Comparison of ENCODE assay signal across 21 cellular contexts in the genomic region with DNA sequence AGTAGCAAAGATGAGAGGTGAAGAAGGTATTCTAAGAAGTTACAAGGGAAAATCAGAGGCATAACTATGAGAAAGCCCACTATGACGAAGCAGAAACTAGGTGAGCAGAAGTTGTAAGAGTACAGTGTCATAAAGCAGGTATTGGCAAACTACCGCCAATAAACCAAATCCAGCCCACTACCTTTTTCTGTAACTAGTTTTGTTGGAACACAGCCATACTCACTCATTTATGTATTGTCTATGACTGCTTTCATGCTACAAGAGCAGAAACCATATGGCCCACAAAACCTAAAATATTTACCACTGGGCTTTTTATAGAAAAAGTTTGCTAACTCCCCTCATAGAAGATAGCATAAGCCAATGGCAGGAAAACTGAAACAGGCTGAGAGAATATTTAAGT. TPM values are rescaled to one million over a fixed set of nuclear protein-coding genes. Genes with fewer than 3 reads are reported as not detected.
A peak's percentile ranks its signal among the peaks of the same experiment; 100 is the strongest.
DNase-seq lines count a peak whose midpoint lies in the region; ATAC-seq and TF ChIP-seq lines count a peak whose summit lies in the region.
"Had no signal": no experiment of that assay in that cellular context is flagged by ENCODE, and none has a peak within 500 bp of the region (broad histone marks: within the 10 kb centered on the region; RNA-seq: fewer than 3 reads in every experiment).

No MANE protein-coding gene starts in this region.

- DNase-seq in GDM1 (lab: John Stamatoyannopoulos, UW) (no peak), Kasumi-1 (lab: John Stamatoyannopoulos, UW) (no peak), DMS79 (lab: John Stamatoyannopoulos, UW) (no peak), neural progenitor cell (ENCODE audit: low spot score) (no peak)
- DNase-seq: ACHN; activated naive CD4-positive, alpha-beta T cell treated with Interleukin-2 at 50 U/mL for 16 hours; CD4-positive, alpha-beta memory T cell; colonic mucosa; DND-41; NCI-H2081; Peyer's patch had no signal

- H3K27ac Mint-ChIP-seq in neural progenitor cell = no peak overlapping the region
- H3K27ac Mint-ChIP-seq: stimulated activated naive CD8-positive, alpha-beta T cell treated with anti-CD3 and anti-CD28 coated beads, Interleukin-15, Interleukin-2, amounts not matched to agents 100 ng/mL and 50 ng/mL, for 24 hours had no signal

- no peak for TF ChIP-seq CTCF in neural progenitor cell (IDR thresholded peaks at IDR 0.05)

- no peak overlapping the region for H3K9ac ChIP-seq in neural progenitor cell

- H3K4me1 ChIP-seq in neural progenitor cell = no peaks in the 10 kb centered on the region
- H3K4me1 ChIP-seq: colonic mucosa, Peyer's patch had no signal

- no peaks in the 10 kb centered on the region for H3F3A ChIP-seq in neural progenitor cell (ENCODE audit: low read depth)

- H3K4me1 Mint-ChIP-seq in neural progenitor cell = no peaks in the 10 kb centered on the region

- no peaks in the 10 kb centered on the region for H3K27me3 ChIP-seq in neural progenitor cell
- H3K27me3 ChIP-seq: colonic mucosa, Peyer's patch had no signal

- H3K4me3 ChIP-seq in neural progenitor cell = no peak overlapping the region
- H3K4me3 ChIP-seq: colonic mucosa, Peyer's patch had no signal

- peaks cover 25% of the 10 kb centered on the region for H3K36me3 Mint-ChIP-seq in neural progenitor cell

- no peak overlapping the region for H3K4me3 Mint-ChIP-seq in neural progenitor cell
- H3K4me3 Mint-ChIP-seq: CD4-positive, alpha-beta memory T cell; stimulated activated naive CD8-positive, alpha-beta T cell treated with anti-CD3 and anti-CD28 coated beads, Interleukin-15, Interleukin-2, amounts not matched to agents 100 ng/mL and 50 ng/mL, for 24 hours had no signal

- H3K36me3 ChIP-seq in neural progenitor cell = peaks cover 12% of the 10 kb centered on the region
- H3K36me3 ChIP-seq: colonic mucosa had no signal

- H3K9me3 ChIP-seq in neural progenitor cell (ENCODE audit: low read depth) = peaks cover 3% of the 10 kb centered on the region
- H3K9me3 ChIP-seq: colonic mucosa, Peyer's patch had no signal

- H3K27ac ChIP-seq in neural progenitor cell = no peak overlapping the region
- H3K27ac ChIP-seq: colonic mucosa, Peyer's patch had no signal

- H4K20me1 ChIP-seq in neural progenitor cell (ENCODE audit: low read depth) = peaks cover 14% of the 10 kb centered on the region

- peak; percentile 76 for ATAC-seq in GM18498 (IDR thresholded peaks at IDR 0.05; ENCODE audit: unreplicated experiment)
- ATAC-seq in GM19351 (IDR thresholded peaks at IDR 0.05; ENCODE audit: unreplicated experiment) = peak; percentile 88
- ATAC-seq in HG02870 (IDR thresholded peaks at IDR 0.05; ENCODE audit: unreplicated experiment) = peak; percentile 87
- ATAC-seq in HG03460 (IDR thresholded peaks at IDR 0.05; ENCODE audit: unreplicated experiment) = peak; percentile 79
- ATAC-seq: HepG2 had no signal

- no peak overlapping the region for H3K4me2 ChIP-seq in neural progenitor cell

- H3K9me3 Mint-ChIP-seq in neural progenitor cell = no peaks in the 10 kb centered on the region
- H3K9me3 Mint-ChIP-seq: stimulated activated naive CD8-positive, alpha-beta T cell treated with anti-CD3 and anti-CD28 coated beads, Interleukin-15, Interleukin-2, amounts not matched to agents 100 ng/mL and 50 ng/mL, for 24 hours had no signal

- no peaks in the 10 kb centered on the region for H3K27me3 Mint-ChIP-seq in neural progenitor cell (ENCODE audit: insufficient read depth, low read depth)
- H3K27me3 Mint-ChIP-seq: CD4-positive, alpha-beta memory T cell; stimulated activated naive CD8-positive, alpha-beta T cell treated with anti-CD3 and anti-CD28 coated beads, Interleukin-15, Interleukin-2, amounts not matched to agents 100 ng/mL and 50 ng/mL, for 24 hours had no signal

- H3K79me2 ChIP-seq in neural progenitor cell (ENCODE audit: low read depth) = peaks cover 19% of the 10 kb centered on the region

- no peak overlapping the region for H2AFZ ChIP-seq in neural progenitor cell (replicated peaks)

RNA-seq across cellular contexts. Expression of gene ZCCHC13, which starts 31.8 kb away (rescaled TPM):
- not detected in 2 replicates for total RNA-seq in neural progenitor cell (ENCODE audit: low replicate concordance)
- total RNA-seq: CD4-positive, alpha-beta memory T cell; colonic mucosa; HepG2; lower leg skin; myocyte; Peyer's patch; posterior vena cava; urinary bladder had no signal
